23 cellular contexts compared by ENCODE assay signal in the genomic region with DNA sequence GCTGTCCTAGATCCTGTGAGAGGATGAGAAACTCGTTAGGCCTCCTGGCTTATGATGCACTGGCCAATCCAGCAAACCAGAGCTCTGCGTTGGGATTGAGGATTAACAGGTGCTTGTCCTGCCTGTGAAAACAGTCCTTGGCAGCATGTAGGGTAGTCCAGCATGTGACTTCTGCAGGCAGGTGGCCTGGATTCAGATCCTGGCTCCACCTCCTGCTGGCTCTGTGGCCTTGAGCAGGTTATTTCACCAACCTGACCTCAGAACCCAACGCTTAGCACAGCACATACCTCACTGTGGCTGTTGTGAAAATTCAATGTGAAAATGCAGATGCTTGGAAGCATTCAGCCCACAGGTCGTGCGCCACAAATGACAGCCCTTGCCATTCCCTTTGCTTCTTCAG. TPM values are rescaled to one million over a fixed set of nuclear protein-coding genes. Genes with fewer than 3 reads are reported as not detected.
"Had no signal": no experiment of that assay in that cellular context is flagged by ENCODE, and none has a peak within 500 bp of the region (broad histone marks: within the 10 kb centered on the region; RNA-seq: fewer than 3 reads in every experiment).

No MANE protein-coding gene starts in this region.

- H3K36me3 ChIP-seq: adrenal gland, prostate gland, transverse colon, vagina had no signal

- H3K27ac ChIP-seq: adrenal gland, epithelial cell of prostate, prostate gland, transverse colon, vagina had no signal

- H3K27me3 ChIP-seq: adrenal gland, transverse colon, vagina had no signal

- H3K4me1 ChIP-seq: prostate gland had no signal

- ATAC-seq: activated CD8-positive, alpha-beta T cell treated with anti-CD3 and anti-CD28 coated beads for 36 hours; activated naive CD4-positive, alpha-beta T cell treated with anti-CD3 and anti-CD28 coated beads, Interleukin-2, amount 50 U/mL, for 72 hours; activated T-cell treated with anti-CD3 and anti-CD28 coated beads, Interleukin-2, amount 50 U/mL, for 72 hours; left colon; right cardiac atrium; stimulated activated naive CD8-positive, alpha-beta T cell treated with anti-CD3 and anti-CD28 coated beads, Interleukin-15, Interleukin-2, amounts not matched to agents 100 U/mL and 50 U/mL, for 24 hours had no signal

- DNase-seq: activated CD4-positive, alpha-beta T cell treated with anti-CD3 and anti-CD28 coated beads, Interleukin-2, amount 10 ng/mL, durations not matched to agents 24 days and 14 days; activated CD8-positive, alpha-beta T cell treated with anti-CD3 and anti-CD28 coated beads for 36 hours; activated gamma-delta T cell; activated T-cell treated with anti-CD3 and anti-CD28 coated beads, Interleukin-2, amount 50 U/mL, for 72 hours; endodermal cell; foreskin fibroblast; hypothalamus; left colon; mammary epithelial cell; naive B cell; stimulated activated naive CD8-positive, alpha-beta T cell treated with anti-CD3 and anti-CD28 coated beads, Interleukin-15, Interleukin-2, amounts not matched to agents 100 U/mL and 50 U/mL, for 24 hours; T-helper 1 cell; T-helper 9 cell; transverse colon had no signal

- H3K4me3 ChIP-seq: adrenal gland, prostate gland, skin epidermis, transverse colon, vagina had no signal

- H3K9me3 ChIP-seq: adrenal gland, prostate gland, transverse colon, vagina had no signal

RNA-seq across cellular contexts. Expression of gene PLA2G4D, which starts 33.6 kb away (rescaled TPM):
- total RNA-seq: activated CD4-positive, alpha-beta T cell treated with anti-CD3 and anti-CD28 coated beads, Interleukin-2, amount 10 ng/mL, durations not matched to agents 24 days and 14 days; activated CD8-positive, alpha-beta T cell treated with anti-CD3 and anti-CD28 coated beads for 36 hours; activated naive CD4-positive, alpha-beta T cell treated with anti-CD3 and anti-CD28 coated beads, Interleukin-2, amount 50 U/mL, for 72 hours; activated T-cell treated with anti-CD3 and anti-CD28 coated beads, Interleukin-2, amount 50 U/mL, for 72 hours; endodermal cell; neural crest cell; osteoblast; right cardiac atrium had no signal
- polyA plus RNA-seq: right cardiac atrium had no signal

RNA-seq across cellular contexts. Expression of gene PLA2G4E, which starts 40.0 kb away (rescaled TPM):
- total RNA-seq: activated CD4-positive, alpha-beta T cell treated with anti-CD3 and anti-CD28 coated beads, Interleukin-2, amount 10 ng/mL, durations not matched to agents 24 days and 14 days; activated CD8-positive, alpha-beta T cell treated with anti-CD3 and anti-CD28 coated beads for 36 hours; activated naive CD4-positive, alpha-beta T cell treated with anti-CD3 and anti-CD28 coated beads, Interleukin-2, amount 50 U/mL, for 72 hours; activated T-cell treated with anti-CD3 and anti-CD28 coated beads, Interleukin-2, amount 50 U/mL, for 72 hours; endodermal cell; left colon; neural crest cell; osteoblast had no signal
